In genomic region chr1:52142220-52143153, GRCh38 we compare ENCODE assay signal across 1 cellular context.
TF ChIP-seq lines count a peak whose summit lies in the region.

No MANE protein-coding gene starts in this region.

TF ChIP-seq in HepG2, 621 proteins besides CTCF, POLR2A, EP300 and RAD21 (continued from another document and continues in another):
- no peak for TF ChIP-seq ZNF609 (CRISPR knock-in tag; IDR thresholded peaks at IDR 0.05; ENCODE audit: borderline replicate concordance)
- no peak; the same call in 1 of the 2 replicates for TF ChIP-seq MYC (CRISPR knock-in tag; IDR thresholded peaks at IDR 0.05; ENCODE audit: borderline replicate concordance)
- no peak for TF ChIP-seq ZKSCAN8 (CRISPR knock-in tag; IDR thresholded peaks at IDR 0.05; ENCODE audit: borderline replicate concordance)
- TF ChIP-seq, protein P1, sequence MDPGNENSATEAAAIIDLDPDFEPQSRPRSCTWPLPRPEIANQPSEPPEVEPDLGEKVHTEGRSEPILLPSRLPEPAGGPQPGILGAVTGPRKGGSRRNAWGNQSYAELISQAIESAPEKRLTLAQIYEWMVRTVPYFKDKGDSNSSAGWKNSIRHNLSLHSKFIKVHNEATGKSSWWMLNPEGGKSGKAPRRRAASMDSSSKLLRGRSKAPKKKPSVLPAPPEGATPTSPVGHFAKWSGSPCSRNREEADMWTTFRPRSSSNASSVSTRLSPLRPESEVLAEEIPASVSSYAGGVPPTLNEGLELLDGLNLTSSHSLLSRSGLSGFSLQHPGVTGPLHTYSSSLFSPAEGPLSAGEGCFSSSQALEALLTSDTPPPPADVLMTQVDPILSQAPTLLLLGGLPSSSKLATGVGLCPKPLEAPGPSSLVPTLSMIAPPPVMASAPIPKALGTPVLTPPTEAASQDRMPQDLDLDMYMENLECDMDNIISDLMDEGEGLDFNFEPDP (CRISPR knock-in tag; conservative IDR thresholded peaks at IDR 0.05): no peak
- no peak for TF ChIP-seq ZNF121 (CRISPR knock-in tag; IDR thresholded peaks at IDR 0.05)
- no peak for TF ChIP-seq GATAD1 (CRISPR knock-in tag; IDR thresholded peaks at IDR 0.05)
- no peak for TF ChIP-seq FOXC1 (CRISPR knock-in tag; IDR thresholded peaks at IDR 0.05; ENCODE audit: borderline replicate concordance)
- TF ChIP-seq, protein P2, sequence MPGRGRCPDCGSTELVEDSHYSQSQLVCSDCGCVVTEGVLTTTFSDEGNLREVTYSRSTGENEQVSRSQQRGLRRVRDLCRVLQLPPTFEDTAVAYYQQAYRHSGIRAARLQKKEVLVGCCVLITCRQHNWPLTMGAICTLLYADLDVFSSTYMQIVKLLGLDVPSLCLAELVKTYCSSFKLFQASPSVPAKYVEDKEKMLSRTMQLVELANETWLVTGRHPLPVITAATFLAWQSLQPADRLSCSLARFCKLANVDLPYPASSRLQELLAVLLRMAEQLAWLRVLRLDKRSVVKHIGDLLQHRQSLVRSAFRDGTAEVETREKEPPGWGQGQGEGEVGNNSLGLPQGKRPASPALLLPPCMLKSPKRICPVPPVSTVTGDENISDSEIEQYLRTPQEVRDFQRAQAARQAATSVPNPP (CRISPR knock-in tag; IDR thresholded peaks at IDR 0.05): no peak
- TF ChIP-seq ZNF652 (CRISPR knock-in tag; IDR thresholded peaks at IDR 0.05; ENCODE audit: borderline replicate concordance, low read depth): no peak
- TF ChIP-seq, protein P3, sequence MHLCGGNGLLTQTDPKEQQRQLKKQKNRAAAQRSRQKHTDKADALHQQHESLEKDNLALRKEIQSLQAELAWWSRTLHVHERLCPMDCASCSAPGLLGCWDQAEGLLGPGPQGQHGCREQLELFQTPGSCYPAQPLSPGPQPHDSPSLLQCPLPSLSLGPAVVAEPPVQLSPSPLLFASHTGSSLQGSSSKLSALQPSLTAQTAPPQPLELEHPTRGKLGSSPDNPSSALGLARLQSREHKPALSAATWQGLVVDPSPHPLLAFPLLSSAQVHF (CRISPR knock-in tag; IDR thresholded peaks at IDR 0.05): 0 out of 2 replicates have a peak, but pooled peaks have one; percentile 50
- TF ChIP-seq, protein P4, sequence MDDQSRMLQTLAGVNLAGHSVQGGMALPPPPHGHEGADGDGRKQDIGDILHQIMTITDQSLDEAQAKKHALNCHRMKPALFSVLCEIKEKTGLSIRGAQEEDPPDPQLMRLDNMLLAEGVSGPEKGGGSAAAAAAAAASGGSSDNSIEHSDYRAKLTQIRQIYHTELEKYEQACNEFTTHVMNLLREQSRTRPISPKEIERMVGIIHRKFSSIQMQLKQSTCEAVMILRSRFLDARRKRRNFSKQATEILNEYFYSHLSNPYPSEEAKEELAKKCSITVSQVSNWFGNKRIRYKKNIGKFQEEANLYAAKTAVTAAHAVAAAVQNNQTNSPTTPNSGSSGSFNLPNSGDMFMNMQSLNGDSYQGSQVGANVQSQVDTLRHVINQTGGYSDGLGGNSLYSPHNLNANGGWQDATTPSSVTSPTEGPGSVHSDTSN (CRISPR knock-in tag; IDR thresholded peaks at IDR 0.05; ENCODE audit: borderline replicate concordance): no peak
- no peak for TF ChIP-seq ZNF558 (CRISPR knock-in tag; IDR thresholded peaks at IDR 0.05; ENCODE audit: borderline replicate concordance)
- no peak for TF ChIP-seq SIX1 (CRISPR knock-in tag; IDR thresholded peaks at IDR 0.05; ENCODE audit: borderline replicate concordance)
- TF ChIP-seq THAP9 (CRISPR knock-in tag; IDR thresholded peaks at IDR 0.05; ENCODE audit: borderline replicate concordance): no peak
- no peak for TF ChIP-seq GATA4 (IDR thresholded peaks at IDR 0.05; ENCODE audit: borderline replicate concordance, low read depth)
- no peak for TF ChIP-seq ATM (IDR thresholded peaks at IDR 0.05; ENCODE audit: borderline replicate concordance)
- TF ChIP-seq, protein P5, sequence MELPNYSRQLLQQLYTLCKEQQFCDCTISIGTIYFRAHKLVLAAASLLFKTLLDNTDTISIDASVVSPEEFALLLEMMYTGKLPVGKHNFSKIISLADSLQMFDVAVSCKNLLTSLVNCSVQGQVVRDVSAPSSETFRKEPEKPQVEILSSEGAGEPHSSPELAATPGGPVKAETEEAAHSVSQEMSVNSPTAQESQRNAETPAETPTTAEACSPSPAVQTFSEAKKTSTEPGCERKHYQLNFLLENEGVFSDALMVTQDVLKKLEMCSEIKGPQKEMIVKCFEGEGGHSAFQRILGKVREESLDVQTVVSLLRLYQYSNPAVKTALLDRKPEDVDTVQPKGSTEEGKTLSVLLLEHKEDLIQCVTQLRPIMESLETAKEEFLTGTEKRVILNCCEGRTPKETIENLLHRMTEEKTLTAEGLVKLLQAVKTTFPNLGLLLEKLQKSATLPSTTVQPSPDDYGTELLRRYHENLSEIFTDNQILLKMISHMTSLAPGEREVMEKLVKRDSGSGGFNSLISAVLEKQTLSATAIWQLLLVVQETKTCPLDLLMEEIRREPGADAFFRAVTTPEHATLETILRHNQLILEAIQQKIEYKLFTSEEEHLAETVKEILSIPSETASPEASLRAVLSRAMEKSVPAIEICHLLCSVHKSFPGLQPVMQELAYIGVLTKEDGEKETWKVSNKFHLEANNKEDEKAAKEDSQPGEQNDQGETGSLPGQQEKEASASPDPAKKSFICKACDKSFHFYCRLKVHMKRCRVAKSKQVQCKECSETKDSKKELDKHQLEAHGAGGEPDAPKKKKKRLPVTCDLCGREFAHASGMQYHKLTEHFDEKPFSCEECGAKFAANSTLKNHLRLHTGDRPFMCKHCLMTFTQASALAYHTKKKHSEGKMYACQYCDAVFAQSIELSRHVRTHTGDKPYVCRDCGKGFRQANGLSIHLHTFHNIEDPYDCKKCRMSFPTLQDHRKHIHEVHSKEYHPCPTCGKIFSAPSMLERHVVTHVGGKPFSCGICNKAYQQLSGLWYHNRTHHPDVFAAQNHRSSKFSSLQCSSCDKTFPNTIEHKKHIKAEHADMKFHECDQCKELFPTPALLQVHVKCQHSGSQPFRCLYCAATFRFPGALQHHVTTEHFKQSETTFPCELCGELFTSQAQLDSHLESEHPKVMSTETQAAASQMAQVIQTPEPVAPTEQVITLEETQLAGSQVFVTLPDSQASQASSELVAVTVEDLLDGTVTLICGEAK (IDR thresholded peaks at IDR 0.05): no peak
- TF ChIP-seq, protein P5 (CRISPR knock-in tag; IDR thresholded peaks at IDR 0.05): no peak; the same call in 1 of the 2 replicates
- TF ChIP-seq SCMH1 (CRISPR knock-in tag; IDR thresholded peaks at IDR 0.05; ENCODE audit: borderline replicate concordance): no peak
- TF ChIP-seq ZNF232 (CRISPR knock-in tag; IDR thresholded peaks at IDR 0.05; ENCODE audit: borderline replicate concordance): no peak
- TF ChIP-seq SRF (IDR thresholded peaks at IDR 0.05; ENCODE audit: low read depth, low read length): no peak
- TF ChIP-seq NFRKB (IDR thresholded peaks at IDR 0.05): no peak
- TF ChIP-seq SMARCC2 (IDR thresholded peaks at IDR 0.05): no peak
- no peak for TF ChIP-seq ZNF550 (CRISPR knock-in tag; IDR thresholded peaks at IDR 0.05; ENCODE audit: borderline replicate concordance)
- no peak for TF ChIP-seq ZNF703 (CRISPR knock-in tag; IDR thresholded peaks at IDR 0.05; ENCODE audit: borderline replicate concordance)
- TF ChIP-seq, protein P6, sequence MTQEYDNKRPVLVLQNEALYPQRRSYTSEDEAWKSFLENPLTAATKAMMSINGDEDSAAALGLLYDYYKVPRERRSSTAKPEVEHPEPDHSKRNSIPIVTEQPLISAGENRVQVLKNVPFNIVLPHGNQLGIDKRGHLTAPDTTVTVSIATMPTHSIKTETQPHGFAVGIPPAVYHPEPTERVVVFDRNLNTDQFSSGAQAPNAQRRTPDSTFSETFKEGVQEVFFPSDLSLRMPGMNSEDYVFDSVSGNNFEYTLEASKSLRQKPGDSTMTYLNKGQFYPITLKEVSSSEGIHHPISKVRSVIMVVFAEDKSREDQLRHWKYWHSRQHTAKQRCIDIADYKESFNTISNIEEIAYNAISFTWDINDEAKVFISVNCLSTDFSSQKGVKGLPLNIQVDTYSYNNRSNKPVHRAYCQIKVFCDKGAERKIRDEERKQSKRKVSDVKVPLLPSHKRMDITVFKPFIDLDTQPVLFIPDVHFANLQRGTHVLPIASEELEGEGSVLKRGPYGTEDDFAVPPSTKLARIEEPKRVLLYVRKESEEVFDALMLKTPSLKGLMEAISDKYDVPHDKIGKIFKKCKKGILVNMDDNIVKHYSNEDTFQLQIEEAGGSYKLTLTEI (CRISPR knock-in tag; conservative IDR thresholded peaks at IDR 0.05): no peak
- TF ChIP-seq ZFP82 (CRISPR knock-in tag; IDR thresholded peaks at IDR 0.05; ENCODE audit: borderline replicate concordance): no peak; the same call in 1 of the 2 replicates
- TF ChIP-seq ZNF276 (CRISPR knock-in tag; IDR thresholded peaks at IDR 0.05; ENCODE audit: low read depth): no peak
- no peak for TF ChIP-seq HDAC6 (IDR thresholded peaks at IDR 0.05; ENCODE audit: low read depth, low read length)
